Comparison of ENCODE assay signal across 8 cellular contexts in genomic region chr9:1875921-1876448, GRCh38.
DNase-seq lines count a peak whose midpoint lies in the region; ATAC-seq lines count a peak whose summit lies in the region.

No MANE protein-coding gene starts in this region.

- ATAC-seq in HG02943 (IDR thresholded peaks at IDR 0.05; ENCODE audit: low read depth, unreplicated experiment), result peak; percentile 68
- ATAC-seq in activated CD8-positive, alpha-beta memory T cell treated with anti-CD3 and anti-CD28 coated beads, Interleukin-2, amount 10 ng/mL, durations not matched to agents 7 days and 5 days, result peak; percentile 40

- H3K27ac Mint-ChIP-seq in activated CD8-positive, alpha-beta memory T cell treated with anti-CD3 and anti-CD28 coated beads, Interleukin-2, amount 10 ng/mL, durations not matched to agents 7 days and 5 days, result no peak overlapping the region
- peak overlapping the region; percentile 81 for H3K27ac Mint-ChIP-seq in stimulated activated naive CD8-positive, alpha-beta T cell treated with anti-CD3 and anti-CD28 coated beads, Interleukin-15, Interleukin-2, amounts not matched to agents 100 ng/mL and 50 ng/mL, for 24 hours

- CTCF ChIA-PET in activated CD8-positive, alpha-beta memory T cell treated with anti-CD3 and anti-CD28 coated beads, Interleukin-2, amount 10 ng/mL, durations not matched to agents 7 days and 5 days (lab: Charles Lee), result no interaction called here

- H3K9me3 Mint-ChIP-seq in activated CD8-positive, alpha-beta memory T cell treated with anti-CD3 and anti-CD28 coated beads, Interleukin-2, amount 10 ng/mL, durations not matched to agents 7 days and 5 days (ENCODE audit: low read depth), result no peaks in the 10 kb centered on the region
- no peaks in the 10 kb centered on the region for H3K9me3 Mint-ChIP-seq in stimulated activated naive CD8-positive, alpha-beta T cell treated with anti-CD3 and anti-CD28 coated beads, Interleukin-15, Interleukin-2, amounts not matched to agents 100 ng/mL and 50 ng/mL, for 24 hours

- peaks cover 38% of the 10 kb centered on the region for H3K27me3 Mint-ChIP-seq in activated CD8-positive, alpha-beta memory T cell treated with anti-CD3 and anti-CD28 coated beads, Interleukin-2, amount 10 ng/mL, durations not matched to agents 7 days and 5 days
- H3K27me3 Mint-ChIP-seq in stimulated activated naive CD8-positive, alpha-beta T cell treated with anti-CD3 and anti-CD28 coated beads, Interleukin-15, Interleukin-2, amounts not matched to agents 100 ng/mL and 50 ng/mL, for 24 hours, result peaks cover 20% of the 10 kb centered on the region

- DNase-seq in activated T-cell treated with anti-CD3 and anti-CD28 coated beads for 48 hours (ENCODE audit: low read depth) (peak; percentile 72), activated T-cell treated with anti-CD3 and anti-CD28 coated beads for 4 hours (no peak), AG08395 (ENCODE audit: low spot score) (no peak), SK-N-DZ (ENCODE audit: low spot score) (no peak), NCI-H2227 (lab: John Stamatoyannopoulos, UW; ENCODE audit: unreplicated experiment) (no peak)
- DNase-seq in activated CD8-positive, alpha-beta memory T cell treated with anti-CD3 and anti-CD28 coated beads, Interleukin-2, amount 10 ng/mL, durations not matched to agents 7 days and 5 days, result peak; percentile 59

- peaks cover 22% of the 10 kb centered on the region for H3K4me1 Mint-ChIP-seq in activated CD8-positive, alpha-beta memory T cell treated with anti-CD3 and anti-CD28 coated beads, Interleukin-2, amount 10 ng/mL, durations not matched to agents 7 days and 5 days
- peaks cover 35% of the 10 kb centered on the region for H3K4me1 Mint-ChIP-seq in stimulated activated naive CD8-positive, alpha-beta T cell treated with anti-CD3 and anti-CD28 coated beads, Interleukin-15, Interleukin-2, amounts not matched to agents 100 ng/mL and 50 ng/mL, for 24 hours (ENCODE audit: low read depth)

- no peak overlapping the region for H3K4me3 Mint-ChIP-seq in activated CD8-positive, alpha-beta memory T cell treated with anti-CD3 and anti-CD28 coated beads, Interleukin-2, amount 10 ng/mL, durations not matched to agents 7 days and 5 days
- H3K4me3 Mint-ChIP-seq in stimulated activated naive CD8-positive, alpha-beta T cell treated with anti-CD3 and anti-CD28 coated beads, Interleukin-15, Interleukin-2, amounts not matched to agents 100 ng/mL and 50 ng/mL, for 24 hours, result no peak overlapping the region

- no peaks in the 10 kb centered on the region for H3K36me3 Mint-ChIP-seq in activated CD8-positive, alpha-beta memory T cell treated with anti-CD3 and anti-CD28 coated beads, Interleukin-2, amount 10 ng/mL, durations not matched to agents 7 days and 5 days
- H3K36me3 Mint-ChIP-seq in stimulated activated naive CD8-positive, alpha-beta T cell treated with anti-CD3 and anti-CD28 coated beads, Interleukin-15, Interleukin-2, amounts not matched to agents 100 ng/mL and 50 ng/mL, for 24 hours (ENCODE audit: low read depth), result no peaks in the 10 kb centered on the region

Comparison
In these comparisons a context has a peak if more than half of its experiments do, and no peak if none do; other contexts are left out.
1. DNase-seq: peak in activated T-cell treated with anti-CD3 and anti-CD28 coated beads for 48 hours (single experiment) and activated CD8-positive, alpha-beta memory T cell treated with anti-CD3 and anti-CD28 coated beads, Interleukin-2, amount 10 ng/mL, durations not matched to agents 7 days and 5 days (single experiment); none in activated T-cell treated with anti-CD3 and anti-CD28 coated beads for 4 hours (single experiment), AG08395 (single experiment), SK-N-DZ (single experiment) and NCI-H2227 (single experiment).